ENCODE assay signal across 13 cellular contexts in genomic region chr19:13463296-13463695, GRCh38. TPM values are rescaled to one million over a fixed set of nuclear protein-coding genes. Genes with fewer than 3 reads are reported as not detected.
DNase-seq lines count a peak whose midpoint lies in the region; ATAC-seq and TF ChIP-seq lines count a peak whose summit lies in the region.
"Had no signal": no experiment of that assay in that cellular context is flagged by ENCODE, and none has a peak within 500 bp of the region (broad histone marks: within the 10 kb centered on the region; RNA-seq: fewer than 3 reads in every experiment).

No MANE protein-coding gene starts in this region.

- H3K9me3 Mint-ChIP-seq in activated naive CD8-positive, alpha-beta T cell treated with anti-CD3 and anti-CD28 coated beads, Interleukin-2, amount 10 ng/mL, durations not matched to agents 7 days and 5 days: peaks cover 2% of the 10 kb centered on the region

- H2AFZ ChIP-seq in neural cell (ENCODE audit: low read depth, low read length): no peak overlapping the region

- H3K4me2 ChIP-seq in neural cell (ENCODE audit: low read length): no peak overlapping the region

- H3K79me2 ChIP-seq in neural cell (replicated peaks; ENCODE audit: insufficient read depth, low read length): no peaks in the 10 kb centered on the region

- no peaks in the 10 kb centered on the region for H3K9me3 ChIP-seq in neural cell (ENCODE audit: low read length)
- H3K9me3 ChIP-seq: HAP-1, heart left ventricle had no signal

- no peak overlapping the region for H3K27ac Mint-ChIP-seq in activated naive CD8-positive, alpha-beta T cell treated with anti-CD3 and anti-CD28 coated beads, Interleukin-2, amount 10 ng/mL, durations not matched to agents 7 days and 5 days

- no peak for TF ChIP-seq RAD21 in neural cell (conservative IDR thresholded peaks at IDR 0.05)

- no peak for ATAC-seq in activated naive CD8-positive, alpha-beta T cell treated with anti-CD3 and anti-CD28 coated beads, Interleukin-2, amount 10 ng/mL, durations not matched to agents 7 days and 5 days (ENCODE audit: low read depth)
- ATAC-seq in GM19467 (IDR thresholded peaks at IDR 0.05; ENCODE audit: unreplicated experiment): no peak
- ATAC-seq in HG03521 (IDR thresholded peaks at IDR 0.05; ENCODE audit: unreplicated experiment): no peak
- ATAC-seq: heart left ventricle had no signal

- no peaks in the 10 kb centered on the region for H3F3A ChIP-seq in neural cell (ENCODE audit: insufficient read depth, low read length, poor library complexity, severe bottlenecking)

- H3K4me1 Mint-ChIP-seq in activated naive CD8-positive, alpha-beta T cell treated with anti-CD3 and anti-CD28 coated beads, Interleukin-2, amount 10 ng/mL, durations not matched to agents 7 days and 5 days: no peaks in the 10 kb centered on the region

- POLR2A ChIA-PET in activated naive CD8-positive, alpha-beta T cell treated with anti-CD3 and anti-CD28 coated beads, Interleukin-2, amount 10 ng/mL, durations not matched to agents 7 days and 5 days (lab: Charles Lee): no interaction called here

- DNase-seq in DMS 273 (lab: John Stamatoyannopoulos, UW; ENCODE audit: unreplicated experiment): peak; percentile 51
- DNase-seq in DMS 273 treated with DMSO at 0.1 percent for 48 hours (lab: John Stamatoyannopoulos, UW): no peak
- DNase-seq in Jurkat, Clone E6-1 (ENCODE audit: low read depth, low spot score): peak; percentile 29
- DNase-seq in activated naive CD8-positive, alpha-beta T cell treated with anti-CD3 and anti-CD28 coated beads, Interleukin-2, amount 10 ng/mL, durations not matched to agents 7 days and 5 days: peak; percentile 41
- no peak for DNase-seq in NCI-H2029 (lab: John Stamatoyannopoulos, UW)
- DNase-seq: anterior cingulate cortex, heart left ventricle had no signal

- H3K4me3 ChIP-seq in Jurkat, Clone E6-1 (ENCODE audit: low read length): no peak overlapping the region
- H3K4me3 ChIP-seq in neural cell (ENCODE audit: low read length): no peak overlapping the region
- H3K4me3 ChIP-seq: HAP-1, heart left ventricle had no signal

- H3K9ac ChIP-seq in neural cell (ENCODE audit: low read length): no peak overlapping the region

- TF ChIP-seq EP300 in neural cell (conservative IDR thresholded peaks at IDR 0.05; ENCODE audit: poor library complexity, severe bottlenecking): no peak

- peaks cover 5% of the 10 kb centered on the region for H3K27me3 Mint-ChIP-seq in activated naive CD8-positive, alpha-beta T cell treated with anti-CD3 and anti-CD28 coated beads, Interleukin-2, amount 10 ng/mL, durations not matched to agents 7 days and 5 days

- no peak overlapping the region for H3K27ac ChIP-seq in neural cell (ENCODE audit: low read length)
- H3K27ac ChIP-seq: 22Rv1, heart left ventricle, VCaP had no signal

- no peak overlapping the region for H3K4me3 Mint-ChIP-seq in activated naive CD8-positive, alpha-beta T cell treated with anti-CD3 and anti-CD28 coated beads, Interleukin-2, amount 10 ng/mL, durations not matched to agents 7 days and 5 days

- no peaks in the 10 kb centered on the region for H3K27me3 ChIP-seq in neural cell (ENCODE audit: insufficient read depth, low read depth, low read length)

- H3K36me3 Mint-ChIP-seq in activated naive CD8-positive, alpha-beta T cell treated with anti-CD3 and anti-CD28 coated beads, Interleukin-2, amount 10 ng/mL, durations not matched to agents 7 days and 5 days: no peaks in the 10 kb centered on the region

- no peaks in the 10 kb centered on the region for H4K20me1 ChIP-seq in neural cell (ENCODE audit: insufficient read depth)

- TF ChIP-seq CTCF in neural cell (IDR thresholded peaks at IDR 0.05; ENCODE audit: poor library complexity, severe bottlenecking): no peak

- H3K9me2 ChIP-seq in neural cell (ENCODE audit: insufficient read depth, low read length): no peaks in the 10 kb centered on the region

- no peaks in the 10 kb centered on the region for H3K36me3 ChIP-seq in neural cell (ENCODE audit: insufficient read depth, low read length)
- H3K36me3 ChIP-seq: HAP-1, heart left ventricle had no signal

TF ChIP-seq in neural cell, 6 proteins besides CTCF, POLR2A, EP300 and RAD21:
- no peak for TF ChIP-seq EZH2 (IDR thresholded peaks at IDR 0.05; ENCODE audit: borderline replicate concordance, insufficient read depth, low read length, poor library complexity, severe bottlenecking)
- peak; percentile 73 for TF ChIP-seq REST (IDR thresholded peaks at IDR 0.05; ENCODE audit: borderline replicate concordance)
- TF ChIP-seq SMC3 (conservative IDR thresholded peaks at IDR 0.05; ENCODE audit: poor library complexity): no peak
- no peak for TF ChIP-seq POLR2AphosphoS5 (IDR thresholded peaks at IDR 0.05)
- TF ChIP-seq MXI1 (conservative IDR thresholded peaks at IDR 0.05; ENCODE audit: poor library complexity, severe bottlenecking): no peak

RNA-seq across cellular contexts. Expression of gene CACNA1A, which starts 43.0 kb away (rescaled TPM):
- 0.37 TPM for polyA plus RNA-seq in Jurkat, Clone E6-1 (2012; ENCODE audit: insufficient read depth, insufficient read length)
- total RNA-seq in activated naive CD8-positive, alpha-beta T cell treated with anti-CD3 and anti-CD28 coated beads, Interleukin-2, amount 10 ng/mL, durations not matched to agents 7 days and 5 days: under 1 TPM; 0.91 to 0.94 TPM
- 6.9 and 13.7 TPM in 2 replicates for polyA plus RNA-seq in neural cell
- 39.2 and 42.7 TPM in 2 replicates for polyA minus RNA-seq in neural cell

Comparison
In these comparisons a context has a peak if more than half of its experiments do, and no peak if none do; other contexts are left out.
1. DNase-seq: peak in DMS 273 (single experiment), Jurkat, Clone E6-1 (single experiment) and activated naive CD8-positive, alpha-beta T cell treated with anti-CD3 and anti-CD28 coated beads, Interleukin-2, amount 10 ng/mL, durations not matched to agents 7 days and 5 days (single experiment); none in DMS 273 treated with DMSO at 0.1 percent for 48 hours (single experiment) and NCI-H2029 (single experiment).